39 cellular contexts compared by ENCODE assay signal in genomic region chr3:42975955-42976354, GRCh38. TPM values are rescaled to one million over a fixed set of nuclear protein-coding genes. Genes with fewer than 3 reads are reported as not detected.
"Had no signal": no experiment of that assay in that cellular context is flagged by ENCODE, and none has a peak within 500 bp of the region (broad histone marks: within the 10 kb centered on the region; RNA-seq: fewer than 3 reads in every experiment).

No MANE protein-coding gene starts in this region.

- H3K9me3 ChIP-seq: adrenal gland had no signal

- FAIRE-seq: astrocyte had no signal

- ATAC-seq: activated naive CD4-positive, alpha-beta T cell treated with anti-CD3 and anti-CD28 coated beads, Interleukin-2, amount 50 U/mL, for 72 hours; activated naive CD8-positive, alpha-beta T cell treated with anti-CD3 and anti-CD28 coated beads, Interleukin-2, amount 50 U/mL, for 24 hours; activated T-cell treated with anti-CD3 and anti-CD28 coated beads, Interleukin-2, amount 50 U/mL, for 4 hours; activated T-cell treated with anti-CD3 and anti-CD28 coated beads, Interleukin-2, amount 50 U/mL, for 72 hours; activated T-helper 17 cell treated with anti-CD3 and anti-CD28 coated beads, Interleukin-2, amount 50 U/mL, for 72 hours; body of pancreas had no signal

- H3K27ac ChIP-seq: adrenal gland, ascending aorta, body of pancreas, brain microvascular endothelial cell, breast epithelium, cardiac muscle cell had no signal

- H3K36me3 Mint-ChIP-seq: activated naive CD4-positive, alpha-beta T cell treated with anti-CD3 and anti-CD28 coated beads, Interleukin-2, amount 10 ng/mL, durations not matched to agents 7 days and 5 days had no signal

- H3K36me3 ChIP-seq: adrenal gland, ascending aorta, brain microvascular endothelial cell, breast epithelium, cardiac muscle cell had no signal

- DNase-seq: activated effector memory CD4-positive, alpha-beta T cell treated with anti-CD3 and anti-CD28 coated beads, Interleukin-2, amount 50 U/mL, for 16 hours; activated effector memory CD4-positive, alpha-beta T cell treated with Interleukin-2 at 50 U/mL for 16 hours; activated gamma-delta T cell; activated gamma-delta T cell treated with Interleukin-2 at 50 U/mL for 16 hours; activated naive CD4-positive, alpha-beta T cell; activated naive CD4-positive, alpha-beta T cell treated with anti-CD3 and anti-CD28 coated beads for 36 hours; activated naive CD4-positive, alpha-beta T cell treated with anti-CD3 and anti-CD28 coated beads, Interleukin-2, amount 10 ng/mL, durations not matched to agents 7 days and 5 days; activated naive CD4-positive, alpha-beta T cell treated with anti-CD3 and anti-CD28 coated beads, Interleukin-2, amount 50 U/mL, for 16 hours; activated naive CD4-positive, alpha-beta T cell treated with Interleukin-2 at 50 U/mL for 16 hours; activated naive CD8-positive, alpha-beta T cell treated with anti-CD3 and anti-CD28 coated beads for 36 hours; activated naive CD8-positive, alpha-beta T cell treated with anti-CD3 and anti-CD28 coated beads, Interleukin-2, amount 10 ng/mL, durations not matched to agents 7 days and 5 days; activated naive CD8-positive, alpha-beta T cell treated with anti-CD3 and anti-CD28 coated beads, Interleukin-2, amount 50 U/mL, for 24 hours; activated T-cell treated with anti-CD3 and anti-CD28 coated beads, Interleukin-2, amount 50 U/mL, for 1 hour; activated T-cell treated with anti-CD3 and anti-CD28 coated beads, Interleukin-2, amount 50 U/mL, for 24 hours; activated T-cell treated with anti-CD3 and anti-CD28 coated beads, Interleukin-2, amount 50 U/mL, for 4 hours; activated T-cell treated with anti-CD3 and anti-CD28 coated beads, Interleukin-2, amount 50 U/mL, for 48 hours; activated T-cell treated with anti-CD3 and anti-CD28 coated beads, Interleukin-2, amount 50 U/mL, for 72 hours; adrenal gland; amniotic stem cell; amygdala; anterior cingulate cortex; aorta; body of pancreas; brain microvascular endothelial cell; caudate nucleus; central memory CD4-positive, alpha-beta T cell; cerebellar nuclear complex had no signal

- H3K4me1 Mint-ChIP-seq: activated naive CD8-positive, alpha-beta T cell treated with anti-CD3 and anti-CD28 coated beads, Interleukin-2, amount 50 U/mL, for 24 hours; activated T-helper 17 cell treated with anti-CD3 and anti-CD28 coated beads, Interleukin-2, amount 50 U/mL, for 72 hours had no signal

- H3K4me1 ChIP-seq: breast epithelium had no signal

- H3K9me3 Mint-ChIP-seq: activated naive CD4-positive, alpha-beta T cell treated with anti-CD3 and anti-CD28 coated beads, Interleukin-2, amount 50 U/mL, for 24 hours had no signal

- H3K4me3 ChIP-seq: adrenal gland, ascending aorta, body of pancreas, breast epithelium, cardiac muscle cell had no signal

- H3K27ac Mint-ChIP-seq: activated naive CD4-positive, alpha-beta T cell treated with anti-CD3 and anti-CD28 coated beads for 36 hours; activated naive CD4-positive, alpha-beta T cell treated with anti-CD3 and anti-CD28 coated beads, Interleukin-2, amount 10 ng/mL, durations not matched to agents 7 days and 5 days; activated naive CD4-positive, alpha-beta T cell treated with anti-CD3 and anti-CD28 coated beads, Interleukin-2, amount 50 U/mL, for 24 hours; activated naive CD4-positive, alpha-beta T cell treated with anti-CD3 and anti-CD28 coated beads, Interleukin-2, amount 50 U/mL, for 72 hours; activated naive CD8-positive, alpha-beta T cell; activated naive CD8-positive, alpha-beta T cell treated with anti-CD3 and anti-CD28 coated beads for 36 hours; activated naive CD8-positive, alpha-beta T cell treated with anti-CD3 and anti-CD28 coated beads, Interleukin-2, amount 10 ng/mL, durations not matched to agents 7 days and 5 days; activated naive CD8-positive, alpha-beta T cell treated with anti-CD3 and anti-CD28 coated beads, Interleukin-2, amount 50 U/mL, for 24 hours; activated T-cell treated with anti-CD3 and anti-CD28 coated beads, Interleukin-2, amount 50 U/mL, for 24 hours; activated T-cell treated with anti-CD3 and anti-CD28 coated beads, Interleukin-2, amount 50 U/mL, for 72 hours; activated T-helper 1 cell treated with anti-CD3 and anti-CD28 coated beads, Interleukin-12 subunit alpha, Interleukin-12 subunit beta, Interleukin-2, Interleukin-4 antibody, amounts not matched to agents 30 ng/mL and 10 ng/mL and 1 ng/mL, durations not matched to agents 14 hours and 24 hours and 36 hours; activated T-helper 17 cell treated with anti-CD3 and anti-CD28 coated beads, Interleukin-2, amount 50 U/mL, for 72 hours; activated T-helper 2 cell treated with anti-CD3 and anti-CD28 coated beads, Interferon-gamma antibody, Interleukin-2, Interleukin-4, amounts not matched to agents 10 μg/mL and 5 μg/mL and 100 μg/mL, durations not matched to agents 14 hours and 24 hours and 36 hours; brain had no signal

- H3K27me3 ChIP-seq: adrenal gland, ascending aorta, body of pancreas, breast epithelium had no signal

- H3K4me3 Mint-ChIP-seq: activated naive CD4-positive, alpha-beta T cell treated with anti-CD3 and anti-CD28 coated beads for 36 hours; activated naive CD4-positive, alpha-beta T cell treated with anti-CD3 and anti-CD28 coated beads, Interleukin-2, amount 10 ng/mL, durations not matched to agents 7 days and 5 days; activated naive CD4-positive, alpha-beta T cell treated with anti-CD3 and anti-CD28 coated beads, Interleukin-2, amount 50 U/mL, for 24 hours; activated naive CD8-positive, alpha-beta T cell; activated naive CD8-positive, alpha-beta T cell treated with anti-CD3 and anti-CD28 coated beads for 36 hours; activated naive CD8-positive, alpha-beta T cell treated with anti-CD3 and anti-CD28 coated beads, Interleukin-2, amount 10 ng/mL, durations not matched to agents 7 days and 5 days; activated naive CD8-positive, alpha-beta T cell treated with anti-CD3 and anti-CD28 coated beads, Interleukin-2, amount 50 U/mL, for 24 hours; activated T-cell treated with anti-CD3 and anti-CD28 coated beads, Interleukin-2, amount 50 U/mL, for 24 hours; activated T-cell treated with anti-CD3 and anti-CD28 coated beads, Interleukin-2, amount 50 U/mL, for 4 hours; activated T-cell treated with anti-CD3 and anti-CD28 coated beads, Interleukin-2, amount 50 U/mL, for 72 hours; activated T-helper 1 cell treated with anti-CD3 and anti-CD28 coated beads, Interleukin-12 subunit alpha, Interleukin-12 subunit beta, Interleukin-2, Interleukin-4 antibody, amounts not matched to agents 30 ng/mL and 10 ng/mL and 1 ng/mL, durations not matched to agents 14 hours and 24 hours and 36 hours; activated T-helper 17 cell treated with anti-CD3 and anti-CD28 coated beads, Interleukin-2, amount 50 U/mL, for 72 hours; central memory CD8-positive, alpha-beta T cell had no signal

RNA-seq across cellular contexts. Expression of gene GASK1A, which starts 3.2 kb away (rescaled TPM):
- total RNA-seq: activated naive CD4-positive, alpha-beta T cell treated with anti-CD3 and anti-CD28 coated beads for 36 hours; activated naive CD4-positive, alpha-beta T cell treated with anti-CD3 and anti-CD28 coated beads, Interleukin-2, amount 50 U/mL, for 72 hours; activated naive CD8-positive, alpha-beta T cell treated with anti-CD3 and anti-CD28 coated beads, Interleukin-2, amount 10 ng/mL, durations not matched to agents 7 days and 5 days; activated T-cell treated with anti-CD3 and anti-CD28 coated beads, Interleukin-2, amount 50 U/mL, for 4 hours; activated T-helper 1 cell treated with anti-CD3 and anti-CD28 coated beads, Interleukin-12 subunit alpha, Interleukin-12 subunit beta, Interleukin-2, Interleukin-4 antibody, amounts not matched to agents 30 ng/mL and 10 ng/mL and 1 ng/mL, durations not matched to agents 14 hours and 24 hours and 36 hours; activated T-helper 17 cell treated with anti-CD3 and anti-CD28 coated beads, Interleukin-2, amount 50 U/mL, for 72 hours; activated T-helper 2 cell treated with anti-CD3 and anti-CD28 coated beads, Interferon-gamma antibody, Interleukin-2, Interleukin-4, amounts not matched to agents 10 μg/mL and 5 μg/mL and 100 μg/mL, durations not matched to agents 14 hours and 24 hours and 36 hours had no signal
